In genomic region chr12:56622535-56622934, GRCh38 we compare ENCODE assay signal across 21 cellular contexts. TPM values are rescaled to one million over a fixed set of nuclear protein-coding genes. Genes with fewer than 3 reads are reported as not detected.
DNase-seq lines count a peak whose midpoint lies in the region; ATAC-seq and TF ChIP-seq lines count a peak whose summit lies in the region.
"Had no signal": no experiment of that assay in that cellular context is flagged by ENCODE, and none has a peak within 500 bp of the region (broad histone marks: within the 10 kb centered on the region; RNA-seq: fewer than 3 reads in every experiment).

No MANE protein-coding gene starts in this region.

- no peak overlapping the region for H3K23ac ChIP-seq in mesenchymal stem cell (ENCODE audit: low read length in 2 of 2)

- CTCF ChIA-PET in activated CD8-positive, alpha-beta T cell treated with anti-CD3 and anti-CD28 coated beads for 36 hours (lab: Charles Lee): interaction anchor here (0.9 to 4.3 kb wide), 4 partner anchors 8 to 121 kb away, joined by 3 to 27 read pairs (median 3); no protein-coding TSS in a partner anchor
- CTCF ChIA-PET in activated CD8-positive, alpha-beta T cell treated with anti-CD3 and anti-CD28 coated beads, Interleukin-2, amount 10 ng/mL, durations not matched to agents 7 days and 5 days (lab: Charles Lee): interaction anchor here (1.2 to 7.1 kb wide), 4 partner anchors 8 to 28 kb away, joined by 3 to 47 read pairs (median 4); no protein-coding TSS in a partner anchor
- CTCF ChIA-PET in CD8-positive, alpha-beta memory T cell (lab: Charles Lee): interaction anchor here (1.0 to 2.2 kb wide), 2 partner anchors 14 to 21 kb away, joined by 4 to 11 read pairs; no protein-coding TSS in a partner anchor

- no peak overlapping the region for H2BK15ac ChIP-seq in mesenchymal stem cell (ENCODE audit: low read depth, poor library complexity, severe bottlenecking)

- H3K36me3 ChIP-seq in CD8-positive, alpha-beta memory T cell (ENCODE audit: insufficient read depth, low read length): peaks cover 15% of the 10 kb centered on the region
- H3K36me3 ChIP-seq in mesenchymal stem cell (ENCODE audit: control insufficient read depth in 1 of 2, insufficient read depth in 2 of 2, low read depth in 1 of 2, low read length in 2 of 2): peaks cover 18 to 77% of the 10 kb centered on the region in 2 experiments
- peaks cover 0 to 31% of the 10 kb centered on the region in 2 donors for H3K36me3 ChIP-seq in adrenal gland (replicated peaks in 1 of 2)
- H3K36me3 ChIP-seq: uterus had no signal

- intact Hi-C loops in activated CD8-positive, alpha-beta T cell treated with anti-CD3 and anti-CD28 coated beads for 36 hours (cut with micrococcal nuclease): no loop called here
- intact Hi-C loops in posterior cingulate gyrus (cut with DNase I): no loop called here
- intact Hi-C loops in adrenal gland (cut with DNase I): loop anchor here in 1 of 2 donors (10.0 kb wide), 1 partner anchor 108 kb away; no protein-coding TSS in a partner anchor

- peaks cover 38% of the 10 kb centered on the region for H3K4me1 ChIP-seq in CD8-positive, alpha-beta memory T cell (ENCODE audit: insufficient read depth, low read length)
- H3K4me1 ChIP-seq in mesenchymal stem cell (ENCODE audit: control insufficient read depth, insufficient read depth, low read depth, low read length) (peaks cover 6% of the 10 kb centered on the region), adrenal gland (replicated peaks in 1 of 2) (peaks cover 29 to 58% of the 10 kb centered on the region in 2 donors)
- H3K4me1 ChIP-seq: A549, BE2C, SJSA1 had no signal

- H3K4ac ChIP-seq in mesenchymal stem cell (ENCODE audit: low read depth in 1 of 2, low read length in 2 of 2): no peak overlapping the region

- peaks cover 3% of the 10 kb centered on the region for H3K79me1 ChIP-seq in mesenchymal stem cell (replicated peaks; ENCODE audit: low read length, poor library complexity, severe bottlenecking)

- no peaks in the 10 kb centered on the region for H3K9me3 Mint-ChIP-seq in activated CD8-positive, alpha-beta T cell treated with anti-CD3 and anti-CD28 coated beads for 36 hours
- no peaks in the 10 kb centered on the region for H3K9me3 Mint-ChIP-seq in activated CD8-positive, alpha-beta T cell treated with anti-CD3 and anti-CD28 coated beads, Interleukin-2, amount 10 ng/mL, durations not matched to agents 7 days and 5 days (ENCODE audit: insufficient read depth)
- no peaks in the 10 kb centered on the region for H3K9me3 Mint-ChIP-seq in CD8-positive, alpha-beta memory T cell
- no peaks in the 10 kb centered on the region for H3K9me3 Mint-ChIP-seq in activated naive CD8-positive, alpha-beta T cell treated with anti-CD3 and anti-CD28 coated beads for 36 hours

- H3K27ac ChIP-seq in CD8-positive, alpha-beta memory T cell (ENCODE audit: low read depth, low read length): no peak overlapping the region
- no peak overlapping the region for H3K27ac ChIP-seq in mesenchymal stem cell (ENCODE audit: low read length, poor library complexity, severe bottlenecking)
- no peak overlapping the region for H3K27ac ChIP-seq in adrenal gland
- H3K27ac ChIP-seq: A549, SJSA1, suprapubic skin, uterus had no signal

- DNase-seq in activated CD8-positive, alpha-beta T cell treated with anti-CD3 and anti-CD28 coated beads for 36 hours: no peak
- no peak for DNase-seq in activated CD8-positive, alpha-beta T cell treated with anti-CD3 and anti-CD28 coated beads, Interleukin-2, amount 10 ng/mL, durations not matched to agents 7 days and 5 days
- no peak for DNase-seq in CD8-positive, alpha-beta memory T cell
- no peak for DNase-seq in activated naive CD8-positive, alpha-beta T cell treated with anti-CD3 and anti-CD28 coated beads for 36 hours
- DNase-seq in mesenchymal stem cell: no peak
- DNase-seq in NCI-H2196 (lab: John Stamatoyannopoulos, UW; ENCODE audit: unreplicated experiment): no peak
- DNase-seq in posterior cingulate gyrus: no peak
- no peak for DNase-seq in adrenal gland
- DNase-seq: activated CD4-positive, alpha-beta T cell treated with anti-CD3 and anti-CD28 coated beads for 4 hours; activated effector memory CD4-positive, alpha-beta T cell treated with anti-CD3 and anti-CD28 coated beads, Interleukin-2, amount 50 U/mL, for 16 hours; BE2C; cerebellar nuclear complex; DMS79 treated with DMSO at 0.1 percent for 48 hours; head of caudate nucleus; mammary epithelial cell; NCI-H526 treated with DMSO at 0.1 percent for 48 hours; occipital lobe; uterus had no signal

- H3K4me3 ChIP-seq in CD8-positive, alpha-beta memory T cell (ENCODE audit: low read length): no peak overlapping the region
- H3K4me3 ChIP-seq in mesenchymal stem cell (ENCODE audit: insufficient read depth in 1 of 2, low read depth in 1 of 2, low read length in 2 of 2): no peak overlapping the region
- H3K4me3 ChIP-seq in adrenal gland: no peak overlapping the region
- H3K4me3 ChIP-seq: A549, SJSA1, suprapubic skin, uterus had no signal

- WGBS in mesenchymal stem cell: 100% methylated on average over 1 of the region's 1 CpG
- WGBS in adrenal gland, 4 donors: 80 to 88% (median 84%) methylated on average over 1 of the region's 1 CpG

- H3K9ac ChIP-seq in mesenchymal stem cell (ENCODE audit: low read length): peak overlapping the region; percentile 27

- H3K36me3 Mint-ChIP-seq in activated CD8-positive, alpha-beta T cell treated with anti-CD3 and anti-CD28 coated beads for 36 hours (ENCODE audit: low read depth): peaks cover 35% of the 10 kb centered on the region
- H3K36me3 Mint-ChIP-seq in activated CD8-positive, alpha-beta T cell treated with anti-CD3 and anti-CD28 coated beads, Interleukin-2, amount 10 ng/mL, durations not matched to agents 7 days and 5 days (ENCODE audit: low read depth): peaks cover 51% of the 10 kb centered on the region
- H3K36me3 Mint-ChIP-seq in CD8-positive, alpha-beta memory T cell: peaks cover 3 to 77% (median 7%) of the 10 kb centered on the region in 3 donors
- peaks cover 26% of the 10 kb centered on the region for H3K36me3 Mint-ChIP-seq in activated naive CD8-positive, alpha-beta T cell treated with anti-CD3 and anti-CD28 coated beads for 36 hours

- H3K4me2 ChIP-seq in mesenchymal stem cell (ENCODE audit: low read length, poor library complexity, severe bottlenecking): no peak overlapping the region
- H3K4me2 ChIP-seq: A549 had no signal

- H2BK120ac ChIP-seq in mesenchymal stem cell (ENCODE audit: low read depth, low read length): no peak overlapping the region

- TF ChIP-seq CTCF in activated CD8-positive, alpha-beta T cell treated with anti-CD3 and anti-CD28 coated beads for 36 hours (IDR thresholded peaks at IDR 0.05): no peak
- no peak for TF ChIP-seq CTCF in adrenal gland (IDR thresholded peaks at IDR 0.05)

- no peak overlapping the region for H3K4me3 Mint-ChIP-seq in activated CD8-positive, alpha-beta T cell treated with anti-CD3 and anti-CD28 coated beads for 36 hours
- no peak overlapping the region for H3K4me3 Mint-ChIP-seq in activated CD8-positive, alpha-beta T cell treated with anti-CD3 and anti-CD28 coated beads, Interleukin-2, amount 10 ng/mL, durations not matched to agents 7 days and 5 days
- H3K4me3 Mint-ChIP-seq in CD8-positive, alpha-beta memory T cell: no peak overlapping the region
- H3K4me3 Mint-ChIP-seq in activated naive CD8-positive, alpha-beta T cell treated with anti-CD3 and anti-CD28 coated beads for 36 hours: no peak overlapping the region

- TF ChIP-seq POLR2A in adrenal gland (IDR thresholded peaks at IDR 0.05): no peak

- H2AK5ac ChIP-seq in mesenchymal stem cell (ENCODE audit: low read length, severe bottlenecking): no peak overlapping the region

- H2BK5ac ChIP-seq in mesenchymal stem cell (ENCODE audit: low read depth, low read length, poor library complexity, severe bottlenecking): no peak overlapping the region

- H3K27me3 ChIP-seq in CD8-positive, alpha-beta memory T cell (ENCODE audit: insufficient read depth, low read length, poor library complexity, severe bottlenecking): no peaks in the 10 kb centered on the region
- H3K27me3 ChIP-seq in mesenchymal stem cell (ENCODE audit: control insufficient read depth in 1 of 2, insufficient read depth in 1 of 2, low read length in 2 of 2) (no peaks in the 10 kb centered on the region), adrenal gland (no peaks in the 10 kb centered on the region)
- H3K27me3 ChIP-seq: BE2C, SJSA1, suprapubic skin, uterus had no signal

- H4K8ac ChIP-seq in mesenchymal stem cell (ENCODE audit: low read length): no peak overlapping the region

- peak overlapping the region; percentile 26 for H3K27ac Mint-ChIP-seq in activated CD8-positive, alpha-beta T cell treated with anti-CD3 and anti-CD28 coated beads for 36 hours
- no peak overlapping the region for H3K27ac Mint-ChIP-seq in activated CD8-positive, alpha-beta T cell treated with anti-CD3 and anti-CD28 coated beads, Interleukin-2, amount 10 ng/mL, durations not matched to agents 7 days and 5 days
- H3K27ac Mint-ChIP-seq in CD8-positive, alpha-beta memory T cell: peak overlapping the region in 6 of 8 donors; percentile 54 to 70 (median 60)
- peak overlapping the region; percentile 4 for H3K27ac Mint-ChIP-seq in activated naive CD8-positive, alpha-beta T cell treated with anti-CD3 and anti-CD28 coated beads for 36 hours

- H3K9me3 ChIP-seq in CD8-positive, alpha-beta memory T cell (ENCODE audit: low read length): no peaks in the 10 kb centered on the region
- H3K9me3 ChIP-seq in mesenchymal stem cell (ENCODE audit: control insufficient read depth, low read length): no peaks in the 10 kb centered on the region
- H3K9me3 ChIP-seq in adrenal gland (replicated peaks in 1 of 3): no peaks in the 10 kb centered on the region
- H3K9me3 ChIP-seq: A549, BE2C, SJSA1, suprapubic skin, uterus had no signal

- no peak overlapping the region for H2BK12ac ChIP-seq in mesenchymal stem cell (ENCODE audit: low read length in 2 of 2)

- no peak overlapping the region for H4K91ac ChIP-seq in mesenchymal stem cell (ENCODE audit: low read length)

- H2AFZ ChIP-seq in mesenchymal stem cell (ENCODE audit: low read depth, low read length): no peak overlapping the region

- peaks cover 53% of the 10 kb centered on the region for H3K4me1 Mint-ChIP-seq in activated CD8-positive, alpha-beta T cell treated with anti-CD3 and anti-CD28 coated beads for 36 hours (ENCODE audit: low read depth)
- H3K4me1 Mint-ChIP-seq in activated CD8-positive, alpha-beta T cell treated with anti-CD3 and anti-CD28 coated beads, Interleukin-2, amount 10 ng/mL, durations not matched to agents 7 days and 5 days (ENCODE audit: low read depth): peaks cover 36% of the 10 kb centered on the region
- peaks cover 59 to 81% (median 65%) of the 10 kb centered on the region in 3 donors for H3K4me1 Mint-ChIP-seq in CD8-positive, alpha-beta memory T cell
- H3K4me1 Mint-ChIP-seq in activated naive CD8-positive, alpha-beta T cell treated with anti-CD3 and anti-CD28 coated beads for 36 hours: peaks cover 52% of the 10 kb centered on the region

- H3K27me3 Mint-ChIP-seq in activated CD8-positive, alpha-beta T cell treated with anti-CD3 and anti-CD28 coated beads for 36 hours: no peaks in the 10 kb centered on the region
- H3K27me3 Mint-ChIP-seq in activated CD8-positive, alpha-beta T cell treated with anti-CD3 and anti-CD28 coated beads, Interleukin-2, amount 10 ng/mL, durations not matched to agents 7 days and 5 days (ENCODE audit: low read depth): no peaks in the 10 kb centered on the region
- no peaks in the 10 kb centered on the region for H3K27me3 Mint-ChIP-seq in CD8-positive, alpha-beta memory T cell
- no peaks in the 10 kb centered on the region for H3K27me3 Mint-ChIP-seq in activated naive CD8-positive, alpha-beta T cell treated with anti-CD3 and anti-CD28 coated beads for 36 hours

- ATAC-seq in activated CD8-positive, alpha-beta T cell treated with anti-CD3 and anti-CD28 coated beads for 36 hours: no peak
- no peak for ATAC-seq in activated CD8-positive, alpha-beta T cell treated with anti-CD3 and anti-CD28 coated beads, Interleukin-2, amount 10 ng/mL, durations not matched to agents 7 days and 5 days
- ATAC-seq: A549 had no signal

- H3K14ac ChIP-seq in mesenchymal stem cell (ENCODE audit: low read length in 2 of 2): no peak overlapping the region

- POLR2A ChIA-PET in activated CD8-positive, alpha-beta T cell treated with anti-CD3 and anti-CD28 coated beads for 36 hours (lab: Charles Lee): interaction anchor here (1.1 kb wide), 1 partner anchor 8 kb away, joined by 3 read pairs; no protein-coding TSS in a partner anchor
- POLR2A ChIA-PET in activated CD8-positive, alpha-beta T cell treated with anti-CD3 and anti-CD28 coated beads, Interleukin-2, amount 10 ng/mL, durations not matched to agents 7 days and 5 days (lab: Charles Lee): interaction anchor here (0.6 to 2.0 kb wide), 2 partner anchors 11 to 405 kb away, joined by 3 to 5 read pairs; no protein-coding TSS in a partner anchor
- POLR2A ChIA-PET in CD8-positive, alpha-beta memory T cell (lab: Charles Lee): no interaction called here

- no peak overlapping the region for H3K18ac ChIP-seq in mesenchymal stem cell (ENCODE audit: low read depth in 1 of 2, low read length in 2 of 2)

RNA-seq across cellular contexts. Expression of gene BAZ2A, which starts 7.6 kb away (rescaled TPM):
- 10 to 100 TPM; 80.1 to 89.3 TPM for total RNA-seq in activated CD8-positive, alpha-beta T cell treated with anti-CD3 and anti-CD28 coated beads for 36 hours
- total RNA-seq in activated CD8-positive, alpha-beta T cell treated with anti-CD3 and anti-CD28 coated beads, Interleukin-2, amount 10 ng/mL, durations not matched to agents 7 days and 5 days: 10 to 100 TPM; 92.2 to 96.0 TPM
- 10 to 100 TPM; 87.3 to 89.1 TPM for total RNA-seq in CD8-positive, alpha-beta memory T cell
- 36.4 TPM for polyA plus RNA-seq in CD8-positive, alpha-beta memory T cell
- total RNA-seq in activated naive CD8-positive, alpha-beta T cell treated with anti-CD3 and anti-CD28 coated beads for 36 hours: 10 to 100 TPM; 65.4 to 65.8 TPM
- 80.3 TPM for polyA plus RNA-seq in mesenchymal stem cell (2013, experiment 1 of 2)
- polyA plus RNA-seq in mesenchymal stem cell (2013, experiment 2 of 2): 69.0 TPM
- 10 to 100 TPM; 31.4 to 96.0 (median 80.0) TPM for total RNA-seq in adrenal gland
- 100 to 1,000 TPM in 1 of 3 donors, 10 to 100 TPM in 2; 21.9 to 115 (median 65.2) TPM for polyA plus RNA-seq in adrenal gland

RNA-seq across cellular contexts. Expression of gene ATP5F1B, which starts 23.2 kb away (rescaled TPM):
- 100 to 1,000 TPM; 859 to 869 TPM for total RNA-seq in activated CD8-positive, alpha-beta T cell treated with anti-CD3 and anti-CD28 coated beads for 36 hours
- total RNA-seq in activated CD8-positive, alpha-beta T cell treated with anti-CD3 and anti-CD28 coated beads, Interleukin-2, amount 10 ng/mL, durations not matched to agents 7 days and 5 days: 100 to 1,000 TPM; 669 to 680 TPM
- 100 to 1,000 TPM; 925 to 960 TPM for total RNA-seq in CD8-positive, alpha-beta memory T cell
- 828 TPM for polyA plus RNA-seq in CD8-positive, alpha-beta memory T cell
- 1,000 to 10,000 TPM in 1 of 2 experiments, 100 to 1,000 TPM in 1; 996 to 1,010 TPM for total RNA-seq in activated naive CD8-positive, alpha-beta T cell treated with anti-CD3 and anti-CD28 coated beads for 36 hours
- 489 TPM for polyA plus RNA-seq in mesenchymal stem cell (2013, experiment 1 of 2)
- polyA plus RNA-seq in mesenchymal stem cell (2013, experiment 2 of 2): 517 TPM
- 1,000 to 10,000 TPM in 1 of 8 donors, 100 to 1,000 TPM in 7; 512 to 1,073 (median 754) TPM for total RNA-seq in adrenal gland
- 1,000 to 10,000 TPM in 1 of 3 donors, 100 to 1,000 TPM in 2; 306 to 1,296 (median 573) TPM for polyA plus RNA-seq in adrenal gland
